ENCODE assay signal across 2 cellular contexts in genomic region chr2:154720642-154721041, GRCh38.
TF ChIP-seq lines count a peak whose summit lies in the region.

No MANE protein-coding gene starts in this region.

TF ChIP-seq in HepG2, 621 proteins besides CTCF, POLR2A, EP300 and RAD21:
- TF ChIP-seq SAP130 (CRISPR knock-in tag; IDR thresholded peaks at IDR 0.05; ENCODE audit: low read depth) (no peak), MAFK (conservative IDR thresholded peaks at IDR 0.05 in 1 of 2, IDR thresholded peaks at IDR 0.05 in 1 of 2; ENCODE audit: low read length in 2 of 2) (peak in 1 of 2 experiments; percentile 23; a peak in 1 of 4 replicates), ZNF564 (CRISPR knock-in tag; IDR thresholded peaks at IDR 0.05) (no peak), MAFF (IDR thresholded peaks at IDR 0.05; ENCODE audit: low read depth, low read length) (peak; percentile 17; the same call in 1 of the 2 replicates)

TF ChIP-seq in GM23338, 12 proteins besides CTCF, POLR2A, EP300 and RAD21:
- no peak for TF ChIP-seq REST (IDR thresholded peaks at IDR 0.05; ENCODE audit: unreplicated experiment)
